21 cellular contexts compared by ENCODE assay signal in the genomic region with DNA sequence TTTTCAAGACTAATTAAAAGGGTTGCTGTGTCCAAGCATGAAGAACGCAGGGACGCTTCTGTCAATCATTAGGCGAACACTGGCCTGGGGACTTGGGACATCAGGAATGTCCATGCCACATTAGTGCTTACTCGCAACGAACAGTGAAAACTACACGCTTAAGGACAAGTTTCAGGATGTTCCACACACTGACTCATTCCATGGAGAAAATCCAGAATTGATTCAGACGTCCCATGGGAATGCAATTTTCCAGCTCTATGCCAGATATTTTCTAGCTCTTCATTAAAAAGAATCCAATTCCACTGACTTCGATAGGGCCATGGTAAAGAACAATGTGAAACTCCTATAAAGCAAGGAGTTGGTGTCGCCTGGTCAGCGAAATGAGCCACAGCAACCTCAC.
DNase-seq lines count a peak whose midpoint lies in the region; TF ChIP-seq lines count a peak whose summit lies in the region.
"Had no signal": no experiment of that assay in that cellular context is flagged by ENCODE, and none has a peak within 500 bp of the region (broad histone marks: within the 10 kb centered on the region; RNA-seq: fewer than 3 reads in every experiment).

No MANE protein-coding gene starts in this region.

- no peak overlapping the region for H3K4me3 ChIP-seq in fibroblast of the aortic adventitia (ENCODE audit: low read depth, low read length)
- H3K4me3 ChIP-seq: lower lobe of right lung, neural progenitor cell, transverse colon had no signal

- no peak for TF ChIP-seq CTCF in fibroblast of the aortic adventitia (IDR thresholded peaks at IDR 0.05; ENCODE audit: insufficient read depth, low read length)

- DNase-seq in GM04503 (ENCODE audit: low read depth) = peak; percentile 25
- peak; percentile 23 for DNase-seq in astrocyte of the hippocampus (ENCODE audit: low read depth, low spot score)
- DNase-seq in fibroblast of the aortic adventitia (ENCODE audit: low read depth) = peak; percentile 87
- DNase-seq in stromal cell of bone marrow (ENCODE audit: low read depth) = peak; percentile 58
- DNase-seq in amygdala (lab: John Stamatoyannopoulos, UW) = no peak
- no peak for DNase-seq in NCI-H345 treated with DMSO at 0.1 percent for 48 hours (lab: John Stamatoyannopoulos, UW; ENCODE audit: unreplicated experiment)
- DNase-seq in NCI-H146 treated with DMSO at 0.1 percent for 48 hours (lab: John Stamatoyannopoulos, UW; ENCODE audit: unreplicated experiment) = no peak
- DNase-seq: activated CD4-positive, alpha-beta T cell treated with anti-CD3 and anti-CD28 coated beads for 36 hours; activated naive CD4-positive, alpha-beta T cell; activated T-cell treated with anti-CD3 and anti-CD28 coated beads, Interleukin-2, amount 50 U/mL, for 4 hours; CD8-positive, alpha-beta T cell; cerebellar nuclear complex; kidney glomerular epithelial cell; lower lobe of right lung; NCI-H1092; NCI-H1930; NCI-H69; stimulated activated naive CD8-positive, alpha-beta T cell treated with anti-CD3 and anti-CD28 coated beads, Interleukin-15, amount 100 ng/mL, for 72 hours; T-helper 17 cell; transverse colon had no signal

Comparison
In these comparisons a context has a peak if more than half of its experiments do, and no peak if none do; other contexts are left out.
1. DNase-seq: peak in GM04503 (single experiment), astrocyte of the hippocampus (single experiment), fibroblast of the aortic adventitia (single experiment) and stromal cell of bone marrow (single experiment); none in amygdala (0 of 56), NCI-H345 treated with DMSO at 0.1 percent for 48 hours (single experiment) and NCI-H146 treated with DMSO at 0.1 percent for 48 hours (single experiment).